ENCODE assay signal across 9 cellular contexts in the genomic region with DNA sequence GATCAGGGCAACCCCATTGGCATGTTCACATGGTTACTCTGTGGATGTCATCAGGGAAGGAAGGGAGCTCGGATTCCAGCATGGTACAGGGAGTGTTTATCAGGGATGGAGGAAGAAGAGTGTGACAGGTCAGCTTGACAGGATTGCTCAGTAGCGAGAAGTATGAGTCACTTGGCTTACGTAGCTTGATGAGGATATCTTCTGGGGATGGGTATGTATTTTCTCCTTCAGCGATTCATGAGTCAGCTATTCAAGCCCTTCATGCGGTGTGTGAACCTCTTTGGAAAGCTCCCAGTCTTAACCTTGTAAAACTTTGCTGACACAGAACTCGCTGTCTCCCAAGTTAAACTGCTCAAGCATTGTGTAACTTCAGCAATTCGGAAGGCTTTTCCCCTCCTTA.
A peak's percentile ranks its signal among the peaks of the same experiment; 100 is the strongest.
DNase-seq lines count a peak whose midpoint lies in the region; ATAC-seq and TF ChIP-seq lines count a peak whose summit lies in the region.
"Had no signal": no experiment of that assay in that cellular context is flagged by ENCODE, and none has a peak within 500 bp of the region (broad histone marks: within the 10 kb centered on the region; RNA-seq: fewer than 3 reads in every experiment).

No MANE protein-coding gene starts in this region.

- no peak overlapping the region for H3K4me3 ChIP-seq in esophagus (ENCODE audit: low read depth in 1 of 2, low read length in 2 of 2)

- no peaks in the 10 kb centered on the region for H3K27me3 Mint-ChIP-seq in osteocyte (ENCODE audit: unreplicated experiment)

- DNase-seq in EH (ENCODE audit: low read depth) (peak; percentile 99), MV-4-11 (lab: John Stamatoyannopoulos, UW) (peak; percentile 73), osteocyte (ENCODE audit: extremely low spot score, unreplicated experiment) (no peak)
- DNase-seq in stimulated activated naive CD4-positive, alpha-beta T cell (lab: John Stamatoyannopoulos, UW): no peak
- no peak for DNase-seq in activated CD8-positive, alpha-beta memory T cell treated with anti-CD3 and anti-CD28 coated beads, Interleukin-2, amount 50 U/mL, for 48 hours
- no peak for DNase-seq in activated T-cell treated with anti-CD3 and anti-CD28 coated beads, Interleukin-2, amount 50 U/mL, for 1 hour
- DNase-seq: activated CD4-positive, alpha-beta T cell treated with anti-CD3 and anti-CD28 coated beads, Interleukin-2, amount 50 U/mL, for 4 hours had no signal

- TF ChIP-seq CTCF in osteocyte (IDR thresholded peaks at IDR 0.05): no peak

- peak overlapping the region; percentile 58 for H3K27ac Mint-ChIP-seq in osteocyte (ENCODE audit: unreplicated experiment)

- H3K36me3 Mint-ChIP-seq in osteocyte (ENCODE audit: unreplicated experiment): peaks cover 14% of the 10 kb centered on the region

- no peak overlapping the region for H3K4me3 Mint-ChIP-seq in osteocyte (ENCODE audit: unreplicated experiment)

- no peaks in the 10 kb centered on the region for H3K9me3 Mint-ChIP-seq in osteocyte (ENCODE audit: unreplicated experiment)

- H3K36me3 ChIP-seq in esophagus (ENCODE audit: control insufficient read depth in 2 of 2, insufficient read depth in 2 of 2, low read length in 1 of 2): peaks cover 0 to 4% of the 10 kb centered on the region in 2 donors

- H3K4me1 Mint-ChIP-seq in osteocyte (ENCODE audit: unreplicated experiment): peaks cover 24% of the 10 kb centered on the region

- WGBS in esophagus, 2 donors: 45 to 65% methylated on average over 7 of the region's 7 CpGs

- peaks cover 0 to 3% of the 10 kb centered on the region in 2 donors for H3K9me3 ChIP-seq in esophagus (ENCODE audit: control insufficient read depth in 2 of 2, insufficient read depth in 1 of 2, low read depth in 1 of 2, low read length in 1 of 2)

- no peaks in the 10 kb centered on the region for H3K27me3 ChIP-seq in esophagus (ENCODE audit: control insufficient read depth in 1 of 2, insufficient read depth in 2 of 2, low read length in 2 of 2)

- no peak for ATAC-seq in HG03571 (IDR thresholded peaks at IDR 0.05; ENCODE audit: unreplicated experiment)

- peak overlapping the region; percentile 44 to 46 for H3K27ac ChIP-seq in esophagus (ENCODE audit: low read depth in 2 of 2, low read length in 1 of 2)

- peaks cover 2% of the 10 kb centered on the region in 2 donors for H3K4me1 ChIP-seq in esophagus (ENCODE audit: control insufficient read depth in 2 of 2, insufficient read depth in 2 of 2, low read length in 1 of 2)

Comparison
In these comparisons a context has a peak if more than half of its experiments do, and no peak if none do; other contexts are left out.
1. DNase-seq: peak in EH (single experiment) and MV-4-11 (single experiment); none in osteocyte (single experiment), stimulated activated naive CD4-positive, alpha-beta T cell (0 of 6), activated CD8-positive, alpha-beta memory T cell treated with anti-CD3 and anti-CD28 coated beads, Interleukin-2, amount 50 U/mL, for 48 hours (single experiment) and activated T-cell treated with anti-CD3 and anti-CD28 coated beads, Interleukin-2, amount 50 U/mL, for 1 hour (single experiment).